1 cellular context compared by ENCODE assay signal in the genomic region with DNA sequence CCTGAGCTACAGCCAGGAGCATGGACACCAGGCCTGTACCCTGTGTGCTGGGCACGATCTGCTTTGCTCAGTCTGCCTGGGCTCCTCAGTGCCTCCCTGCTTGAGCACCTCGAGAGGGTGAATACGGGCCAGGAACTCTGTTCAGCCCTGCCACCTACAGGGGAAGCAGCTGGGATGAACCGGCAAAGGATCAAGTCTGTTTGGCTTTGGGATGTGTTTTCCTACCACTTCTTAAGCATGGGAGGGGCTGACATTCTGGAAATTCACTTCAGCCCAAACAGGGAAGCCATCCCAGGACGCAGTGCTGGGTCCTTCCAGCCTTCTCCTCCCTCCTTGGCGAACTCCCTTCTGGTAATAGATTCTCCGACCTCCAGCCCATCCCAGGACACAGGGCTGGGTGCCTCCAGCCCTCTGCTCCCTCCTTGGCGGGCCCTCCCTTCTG.
TF ChIP-seq lines count a peak whose summit lies in the region.

No MANE protein-coding gene starts in this region.

TF ChIP-seq in GM12878, 131 proteins besides CTCF, POLR2A, EP300 and RAD21 (continued from another document):
- TF ChIP-seq SUPT20H (IDR thresholded peaks at IDR 0.05; ENCODE audit: borderline replicate concordance, control insufficient read depth, low read depth, low read length) = no peak
